In genomic region chr1:29513357-29513756, GRCh38 we compare ENCODE assay signal across 8 cellular contexts.
DNase-seq lines count a peak whose midpoint lies in the region; ATAC-seq and TF ChIP-seq lines count a peak whose summit lies in the region.

No MANE protein-coding gene starts in this region.

- peak; percentile 66 for ATAC-seq in body of pancreas
- no peak for ATAC-seq in HG03175 (IDR thresholded peaks at IDR 0.05; ENCODE audit: unreplicated experiment)
- no peak for ATAC-seq in HG03342 (IDR thresholded peaks at IDR 0.05; ENCODE audit: unreplicated experiment)

- H3K4me1 ChIP-seq in body of pancreas = no peaks in the 10 kb centered on the region

- TF ChIP-seq CTCF in GM12864 (IDR thresholded peaks at IDR 0.05; ENCODE audit: low read depth, low read length, missing control alignments) (peak; percentile 53), body of pancreas (IDR thresholded peaks at IDR 0.05) (peak in 5 of 7 experiments; percentile 23 to 53 (median 46))

- intact Hi-C loops in body of pancreas (cut with DNase I) = no loop called here
- intact Hi-C loops in activated T-helper 1 cell treated with anti-CD3 and anti-CD28 coated beads, Interleukin-12 subunit alpha, Interleukin-12 subunit beta, Interleukin-2, Interleukin-4 antibody, amounts not matched to agents 30 ng/mL and 10 ng/mL and 1 ng/mL, durations not matched to agents 14 hours and 24 hours and 36 hours (cut with micrococcal nuclease) = loop anchor here (5.0 kb wide), 1 partner anchor 334 kb away; no protein-coding TSS in a partner anchor

- no peak overlapping the region for H3K27ac ChIP-seq in body of pancreas

- H3K27me3 ChIP-seq in body of pancreas = no peaks in the 10 kb centered on the region

- peaks cover 19% of the 10 kb centered on the region for H3K27me3 Mint-ChIP-seq in activated T-helper 1 cell treated with anti-CD3 and anti-CD28 coated beads, Interleukin-12 subunit alpha, Interleukin-12 subunit beta, Interleukin-2, Interleukin-4 antibody, amounts not matched to agents 30 ng/mL and 10 ng/mL and 1 ng/mL, durations not matched to agents 14 hours and 24 hours and 36 hours (ENCODE audit: insufficient read depth)

- no peaks in the 10 kb centered on the region for H3K4me1 Mint-ChIP-seq in activated T-helper 1 cell treated with anti-CD3 and anti-CD28 coated beads, Interleukin-12 subunit alpha, Interleukin-12 subunit beta, Interleukin-2, Interleukin-4 antibody, amounts not matched to agents 30 ng/mL and 10 ng/mL and 1 ng/mL, durations not matched to agents 14 hours and 24 hours and 36 hours (ENCODE audit: low read depth)

- no peaks in the 10 kb centered on the region for H3K36me3 Mint-ChIP-seq in activated T-helper 1 cell treated with anti-CD3 and anti-CD28 coated beads, Interleukin-12 subunit alpha, Interleukin-12 subunit beta, Interleukin-2, Interleukin-4 antibody, amounts not matched to agents 30 ng/mL and 10 ng/mL and 1 ng/mL, durations not matched to agents 14 hours and 24 hours and 36 hours (ENCODE audit: low read depth)

- H3K36me3 ChIP-seq in body of pancreas (replicated peaks in 1 of 2; ENCODE audit: insufficient read depth in 1 of 2, low read depth in 2 of 2) = no peaks in the 10 kb centered on the region

- WGBS in body of pancreas, 2 donors = 59 to 75% methylated on average over 5 of the region's 5 CpGs

- TF ChIP-seq POLR2A in body of pancreas (IDR thresholded peaks at IDR 0.05) = no peak

- no peak overlapping the region for H3K4me3 Mint-ChIP-seq in activated T-helper 1 cell treated with anti-CD3 and anti-CD28 coated beads, Interleukin-12 subunit alpha, Interleukin-12 subunit beta, Interleukin-2, Interleukin-4 antibody, amounts not matched to agents 30 ng/mL and 10 ng/mL and 1 ng/mL, durations not matched to agents 14 hours and 24 hours and 36 hours

- H3K9me3 ChIP-seq in body of pancreas = no peaks in the 10 kb centered on the region

- DNase-seq in AG08395 (ENCODE audit: low spot score) (peak; percentile 79), GM12864 (ENCODE audit: low read depth) (no peak), NCI-H2107 (lab: John Stamatoyannopoulos, UW) (peak; percentile 45), body of pancreas (peak; percentile 29 to 57 (median 37)), kidney tubule cell (ENCODE audit: low spot score) (peak; percentile 79)
- no peak for DNase-seq in activated T-helper 1 cell treated with anti-CD3 and anti-CD28 coated beads, Interleukin-12 subunit alpha, Interleukin-12 subunit beta, Interleukin-2, Interleukin-4 antibody, amounts not matched to agents 30 ng/mL and 10 ng/mL and 1 ng/mL, durations not matched to agents 14 hours and 24 hours and 36 hours (ENCODE audit: low spot score)

- H3K9me3 Mint-ChIP-seq in activated T-helper 1 cell treated with anti-CD3 and anti-CD28 coated beads, Interleukin-12 subunit alpha, Interleukin-12 subunit beta, Interleukin-2, Interleukin-4 antibody, amounts not matched to agents 30 ng/mL and 10 ng/mL and 1 ng/mL, durations not matched to agents 14 hours and 24 hours and 36 hours = no peaks in the 10 kb centered on the region

- no peak overlapping the region for H3K27ac Mint-ChIP-seq in activated T-helper 1 cell treated with anti-CD3 and anti-CD28 coated beads, Interleukin-12 subunit alpha, Interleukin-12 subunit beta, Interleukin-2, Interleukin-4 antibody, amounts not matched to agents 30 ng/mL and 10 ng/mL and 1 ng/mL, durations not matched to agents 14 hours and 24 hours and 36 hours

- H3K4me3 ChIP-seq in GM12864 (ENCODE audit: low read depth, low read length) (no peak overlapping the region), body of pancreas (no peak overlapping the region)

Comparison
In these comparisons a context has a peak if more than half of its experiments do, and no peak if none do; other contexts are left out.
1. DNase-seq: peak in AG08395 (single experiment), NCI-H2107 (single experiment), body of pancreas (4 of 4) and kidney tubule cell (single experiment); none in GM12864 (single experiment) and activated T-helper 1 cell treated with anti-CD3 and anti-CD28 coated beads, Interleukin-12 subunit alpha, Interleukin-12 subunit beta, Interleukin-2, Interleukin-4 antibody, amounts not matched to agents 30 ng/mL and 10 ng/mL and 1 ng/mL, durations not matched to agents 14 hours and 24 hours and 36 hours (single experiment).